ENCODE assay signal across 32 cellular contexts in the genomic region with DNA sequence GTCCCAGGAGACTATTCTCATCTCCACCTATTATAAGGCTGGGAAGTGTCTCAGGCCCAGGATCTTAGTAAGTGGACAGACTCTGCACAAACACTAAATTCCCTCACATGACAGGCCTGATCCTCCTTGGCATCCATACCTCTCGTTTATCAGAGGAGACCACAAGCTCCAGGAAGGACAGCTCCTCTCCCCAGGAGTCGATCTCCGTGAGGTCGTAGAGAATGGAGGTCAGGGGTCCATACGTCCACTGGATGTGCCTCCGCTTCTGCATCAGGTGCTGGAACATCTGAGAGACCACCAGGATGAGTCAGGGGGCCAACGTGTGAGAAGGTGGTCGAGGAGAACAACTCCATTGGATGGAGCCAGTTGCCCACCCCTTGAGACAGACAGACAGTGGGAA. TPM values are rescaled to one million over a fixed set of nuclear protein-coding genes. Genes with fewer than 3 reads are reported as not detected.
"Had no signal": no experiment of that assay in that cellular context is flagged by ENCODE, and none has a peak within 500 bp of the region (broad histone marks: within the 10 kb centered on the region; RNA-seq: fewer than 3 reads in every experiment).

No MANE protein-coding gene starts in this region.

- FAIRE-seq: frontal cortex, small intestine had no signal

- H3K4me2 ChIP-seq: hepatocyte had no signal

- ATAC-seq: activated CD8-positive, alpha-beta memory T cell treated with anti-CD3 and anti-CD28 coated beads, Interleukin-2, amount 10 ng/mL, durations not matched to agents 7 days and 5 days; activated CD8-positive, alpha-beta T cell treated with anti-CD3 and anti-CD28 coated beads for 36 hours had no signal

- H3K27ac ChIP-seq: hepatocyte, left ventricle myocardium inferior, testis, WERI-Rb-1 had no signal

- DNase-seq: activated CD4-positive, alpha-beta T cell treated with anti-CD3 and anti-CD28 coated beads, Interleukin-2, amount 10 ng/mL, durations not matched to agents 7 days and 5 days; activated CD4-positive, CD25-positive, alpha-beta regulatory T cell treated with anti-CD3 and anti-CD28 coated beads, Interleukin-2, amount 50 U/mL, for 72 hours; activated CD8-positive, alpha-beta memory T cell treated with anti-CD3 and anti-CD28 coated beads, Interleukin-2, amount 10 ng/mL, durations not matched to agents 7 days and 5 days; activated CD8-positive, alpha-beta T cell treated with anti-CD3 and anti-CD28 coated beads for 36 hours; activated gamma-delta T cell treated with Interleukin-2 at 50 U/mL for 16 hours; activated T-cell treated with anti-CD3 and anti-CD28 coated beads for 4 hours; dermis blood vessel endothelial cell; effector memory CD4-positive, alpha-beta T cell; glutamatergic neuron; immature natural killer cell; kidney glomerular epithelial cell; left ventricle myocardium inferior; mesenchymal stem cell; mucosa of descending colon; posterior cingulate gyrus; small intestine; stimulated activated CD4-positive, alpha-beta T cell treated with anti-CD3 and anti-CD28 coated beads, Interleukin-15, amount 100 ng/mL, for 24 hours; stimulated activated naive B cell treated with anti-CD40 and anti-IgM and Interleukin-4, amounts not matched to agents 10 μg/mL and 1 μg/mL and 100 μg/mL, for 72 hours; SW 1271; T-helper 2 cell; testis; trophoblast cell; WERI-Rb-1 had no signal

- H3K36me3 ChIP-seq: left ventricle myocardium inferior, WERI-Rb-1 had no signal

- H3K4me3 ChIP-seq: hepatocyte, left ventricle myocardium inferior, mucosa of descending colon, testis had no signal

- H2AFZ ChIP-seq: hepatocyte had no signal

- H3K27me3 ChIP-seq: hepatocyte, testis had no signal

- H3K9me3 ChIP-seq: left ventricle myocardium inferior, mucosa of descending colon, testis had no signal

- H3K79me2 ChIP-seq: hepatocyte had no signal

- H3K4me1 ChIP-seq: left ventricle myocardium inferior, testis had no signal

RNA-seq across cellular contexts. Expression of a gene that starts 5.6 kb away (rescaled TPM):
- total RNA-seq: activated CD4-positive, alpha-beta T cell treated with anti-CD3 and anti-CD28 coated beads, Interleukin-2, amount 10 ng/mL, durations not matched to agents 7 days and 5 days; activated CD8-positive, alpha-beta memory T cell treated with anti-CD3 and anti-CD28 coated beads, Interleukin-2, amount 10 ng/mL, durations not matched to agents 7 days and 5 days; activated CD8-positive, alpha-beta T cell treated with anti-CD3 and anti-CD28 coated beads for 36 hours; aorta; cardiac septum; chondrocyte; dermis blood vessel endothelial cell; esophagus mucosa; frontal cortex; hepatocyte; left ventricle myocardium inferior; mucosa of descending colon; omental fat pad had no signal
- polyA plus RNA-seq: aorta, hepatocyte, immature natural killer cell, neural cell had no signal

RNA-seq across cellular contexts. Expression of a gene that starts 11.3 kb away (rescaled TPM):
- total RNA-seq: activated CD4-positive, alpha-beta T cell treated with anti-CD3 and anti-CD28 coated beads, Interleukin-2, amount 10 ng/mL, durations not matched to agents 7 days and 5 days; activated CD8-positive, alpha-beta memory T cell treated with anti-CD3 and anti-CD28 coated beads, Interleukin-2, amount 10 ng/mL, durations not matched to agents 7 days and 5 days; activated CD8-positive, alpha-beta T cell treated with anti-CD3 and anti-CD28 coated beads for 36 hours; aorta; cardiac septum; chondrocyte; dermis blood vessel endothelial cell; esophagus mucosa; frontal cortex; hepatocyte; left ventricle myocardium inferior; mucosa of descending colon; omental fat pad; sciatic nerve had no signal
- polyA plus RNA-seq: aorta, hepatocyte, immature natural killer cell, neural cell, small intestine had no signal

RNA-seq across cellular contexts. Expression of a gene that starts 34.2 kb away (rescaled TPM):
- total RNA-seq: dermis blood vessel endothelial cell had no signal
- polyA plus RNA-seq: immature natural killer cell had no signal

RNA-seq across cellular contexts. Expression of a gene that starts 42.4 kb away (rescaled TPM):
- total RNA-seq: activated CD8-positive, alpha-beta memory T cell treated with anti-CD3 and anti-CD28 coated beads, Interleukin-2, amount 10 ng/mL, durations not matched to agents 7 days and 5 days; activated CD8-positive, alpha-beta T cell treated with anti-CD3 and anti-CD28 coated beads for 36 hours; cardiac septum; chondrocyte; dermis blood vessel endothelial cell; left ventricle myocardium inferior had no signal
- polyA plus RNA-seq: immature natural killer cell had no signal
